Comparison of ENCODE assay signal across 25 cellular contexts in genomic region chr15:100924436-100924835, GRCh38. TPM values are rescaled to one million over a fixed set of nuclear protein-coding genes. Genes with fewer than 3 reads are reported as not detected.
DNase-seq lines count a peak whose midpoint lies in the region; FAIRE-seq and TF ChIP-seq lines count a peak whose summit lies in the region.
"Had no signal": no experiment of that assay in that cellular context is flagged by ENCODE, and none has a peak within 500 bp of the region (broad histone marks: within the 10 kb centered on the region; RNA-seq: fewer than 3 reads in every experiment).

No MANE protein-coding gene starts in this region.

- peaks cover 88% of the 10 kb centered on the region for H3K4me1 ChIP-seq in DOHH2 (ENCODE audit: control insufficient read depth, low read length)
- peaks cover 87% of the 10 kb centered on the region for H3K4me1 ChIP-seq in OCI-LY7 (ENCODE audit: insufficient read depth, low read length, poor library complexity, severe bottlenecking)
- no peaks in the 10 kb centered on the region for H3K4me1 ChIP-seq in kidney (ENCODE audit: control insufficient read depth in 1 of 2, insufficient read depth in 1 of 2, low read depth in 1 of 2, low read length in 2 of 2)
- H3K4me1 ChIP-seq: BE2C had no signal

- H2AFZ ChIP-seq in OCI-LY7 (ENCODE audit: low read length), result no peak overlapping the region

- TF ChIP-seq CTCF in DOHH2 (IDR thresholded peaks at IDR 0.05; ENCODE audit: low read depth, low read length, poor library complexity, severe bottlenecking) (no peak), OCI-LY7 (conservative IDR thresholded peaks at IDR 0.05; ENCODE audit: low read length) (no peak), osteocyte (IDR thresholded peaks at IDR 0.05) (no peak), kidney (IDR thresholded peaks at IDR 0.05; ENCODE audit: borderline replicate concordance, extremely low read depth, insufficient read depth) (no peak)

- H3K36me3 ChIP-seq in DOHH2 (ENCODE audit: control insufficient read depth, low read length) (peaks cover 92% of the 10 kb centered on the region), OCI-LY7 (ENCODE audit: insufficient read depth, low read length) (peaks cover 84% of the 10 kb centered on the region), kidney (ENCODE audit: control insufficient read depth in 1 of 2, insufficient read depth in 2 of 2, low read length in 2 of 2) (no peaks in the 10 kb centered on the region)
- H3K36me3 ChIP-seq: BE2C had no signal

- H3K36me3 Mint-ChIP-seq in osteocyte (ENCODE audit: unreplicated experiment), result peaks cover 9% of the 10 kb centered on the region
- no peaks in the 10 kb centered on the region for H3K36me3 Mint-ChIP-seq in activated T-helper 2 cell treated with anti-CD3 and anti-CD28 coated beads, Interferon-gamma antibody, Interleukin-2, Interleukin-4, amounts not matched to agents 10 μg/mL and 5 μg/mL and 100 μg/mL, durations not matched to agents 14 hours and 24 hours and 36 hours (ENCODE audit: low read depth)

- H3K4me1 Mint-ChIP-seq in osteocyte (ENCODE audit: unreplicated experiment), result peaks cover 8% of the 10 kb centered on the region
- peaks cover 12% of the 10 kb centered on the region for H3K4me1 Mint-ChIP-seq in activated T-helper 2 cell treated with anti-CD3 and anti-CD28 coated beads, Interferon-gamma antibody, Interleukin-2, Interleukin-4, amounts not matched to agents 10 μg/mL and 5 μg/mL and 100 μg/mL, durations not matched to agents 14 hours and 24 hours and 36 hours (ENCODE audit: low read depth)

- POLR2A ChIA-PET in OCI-LY7 (lab: Charles Lee), result interaction anchor here (1.0 to 2.5 kb wide), 2 partner anchors 9 to 19 kb away, joined by 4 to 11 read pairs; no protein-coding TSS in a partner anchor

- H3K4me3 Mint-ChIP-seq in osteocyte (ENCODE audit: unreplicated experiment), result no peak overlapping the region
- no peak overlapping the region for H3K4me3 Mint-ChIP-seq in activated T-helper 2 cell treated with anti-CD3 and anti-CD28 coated beads, Interferon-gamma antibody, Interleukin-2, Interleukin-4, amounts not matched to agents 10 μg/mL and 5 μg/mL and 100 μg/mL, durations not matched to agents 14 hours and 24 hours and 36 hours (ENCODE audit: low read depth)

- H3K4me3 ChIP-seq in DOHH2 (ENCODE audit: low read length) (peak overlapping the region; percentile 96), OCI-LY7 (ENCODE audit: low read depth, low read length, poor library complexity, severe bottlenecking) (peak overlapping the region; percentile 91), kidney (ENCODE audit: low read length in 2 of 2) (no peak overlapping the region)
- H3K4me3 ChIP-seq: MG63 had no signal

- H4K20me1 ChIP-seq in DOHH2 (ENCODE audit: control insufficient read depth, insufficient read depth, low read depth, low read length) (no peaks in the 10 kb centered on the region; the same call in 1 of the 2 replicates), OCI-LY7 (ENCODE audit: insufficient read depth, low read length) (no peaks in the 10 kb centered on the region)

- H3K27ac Mint-ChIP-seq in osteocyte (ENCODE audit: unreplicated experiment), result no peak overlapping the region
- H3K27ac Mint-ChIP-seq in activated T-helper 2 cell treated with anti-CD3 and anti-CD28 coated beads, Interferon-gamma antibody, Interleukin-2, Interleukin-4, amounts not matched to agents 10 μg/mL and 5 μg/mL and 100 μg/mL, durations not matched to agents 14 hours and 24 hours and 36 hours, result no peak overlapping the region

- intact Hi-C loops in OCI-LY7 (cut with micrococcal nuclease; ENCODE audit: unreplicated experiment) (no loop called here), kidney (cut with DNase I) (no loop called here)
- intact Hi-C loops in activated T-helper 2 cell treated with anti-CD3 and anti-CD28 coated beads, Interferon-gamma antibody, Interleukin-2, Interleukin-4, amounts not matched to agents 10 μg/mL and 5 μg/mL and 100 μg/mL, durations not matched to agents 14 hours and 24 hours and 36 hours (cut with micrococcal nuclease), result no loop called here

- no peaks in the 10 kb centered on the region for H3K27me3 ChIP-seq in DOHH2 (ENCODE audit: control insufficient read depth, low read length)
- H3K27me3 ChIP-seq: MG63 had no signal

- no peak overlapping the region for H3K9ac ChIP-seq in kidney (ENCODE audit: low read length in 2 of 2)

- CTCF ChIA-PET in OCI-LY7 (lab: Charles Lee; ENCODE audit: unreplicated experiment), result no interaction called here

- H3F3A ChIP-seq in DOHH2 (ENCODE audit: control insufficient read depth, insufficient read depth), result peaks cover 76% of the 10 kb centered on the region

- no peak for FAIRE-seq in kidney (lab: Jason Lieb, UNC)
- FAIRE-seq: H54, HTR-8/SVneo had no signal

- H3K4me2 ChIP-seq in DOHH2 (ENCODE audit: low read length), result peak overlapping the region; percentile 100
- peak overlapping the region; percentile 94 for H3K4me2 ChIP-seq in OCI-LY7 (ENCODE audit: low read length)

- H3K27me3 Mint-ChIP-seq in osteocyte (ENCODE audit: unreplicated experiment), result no peaks in the 10 kb centered on the region
- H3K27me3 Mint-ChIP-seq in activated T-helper 2 cell treated with anti-CD3 and anti-CD28 coated beads, Interferon-gamma antibody, Interleukin-2, Interleukin-4, amounts not matched to agents 10 μg/mL and 5 μg/mL and 100 μg/mL, durations not matched to agents 14 hours and 24 hours and 36 hours (ENCODE audit: low read depth), result peaks cover 37% of the 10 kb centered on the region

- no peak for DNase-seq in OCI-LY7 (ENCODE audit: low spot score)
- DNase-seq in ecto neural progenitor cell (ENCODE audit: low spot score), result peak; percentile 39
- DNase-seq in osteocyte (ENCODE audit: extremely low spot score, unreplicated experiment), result peak; percentile 66
- DNase-seq in activated T-cell treated with anti-CD3 and anti-CD28 coated beads for 4 hours, result no peak
- no peak for DNase-seq in activated CD4-positive, alpha-beta T cell treated with anti-CD3 and anti-CD28 coated beads for 4 hours
- DNase-seq in activated T-helper 2 cell treated with anti-CD3 and anti-CD28 coated beads, Interferon-gamma antibody, Interleukin-2, Interleukin-4, amounts not matched to agents 10 μg/mL and 5 μg/mL and 100 μg/mL, durations not matched to agents 14 hours and 24 hours and 36 hours (ENCODE audit: low spot score), result no peak
- no peak for DNase-seq in kidney
- DNase-seq: 8988T, ACHN, BE2C, Calu3, DMS79 treated with DMSO at 0.1 percent for 48 hours, KBM-7, MG63, NCI-H1105 treated with DMSO at 0.1 percent for 48 hours, NCI-H146, NCI-H2029, NCI-H446, NCI-H524 treated with DMSO at 0.1 percent for 48 hours, NCI-H774, SHP77 had no signal

- peak overlapping the region; percentile 92 for H3K27ac ChIP-seq in DOHH2 (ENCODE audit: low read depth, low read length)
- H3K27ac ChIP-seq in OCI-LY7 (ENCODE audit: low read depth, low read length, poor library complexity, severe bottlenecking), result peak overlapping the region; percentile 99
- no peak overlapping the region for H3K27ac ChIP-seq in kidney (ENCODE audit: low read depth in 2 of 2, low read length in 2 of 2)
- H3K27ac ChIP-seq: RWPE1 had no signal

- H3K9me2 ChIP-seq in DOHH2 (replicated peaks; ENCODE audit: control insufficient read depth, low read length), result no peaks in the 10 kb centered on the region
- H3K9me2 ChIP-seq in OCI-LY7 (ENCODE audit: insufficient read depth, low read length), result no peaks in the 10 kb centered on the region

- no TSS peak for BruUV-seq in OCI-LY7 (replicated peaks; lab: Mats Ljungman, UMichigan)

- H3K79me2 ChIP-seq in DOHH2 (ENCODE audit: control insufficient read depth, low read length), result peaks cover 92% of the 10 kb centered on the region
- peaks cover 89% of the 10 kb centered on the region for H3K79me2 ChIP-seq in OCI-LY7 (ENCODE audit: insufficient read depth, low read depth, low read length)

- H3K9me3 ChIP-seq in DOHH2 (ENCODE audit: control insufficient read depth, insufficient read depth, low read length), result no peaks in the 10 kb centered on the region
- peaks cover 3% of the 10 kb centered on the region; the same call in 1 of the 2 replicates for H3K9me3 ChIP-seq in OCI-LY7 (ENCODE audit: low read length)
- H3K9me3 ChIP-seq in kidney (ENCODE audit: control insufficient read depth in 1 of 2, low read length in 2 of 2), result no peaks in the 10 kb centered on the region
- H3K9me3 ChIP-seq: BE2C, MG63 had no signal

- no peaks in the 10 kb centered on the region for H3K9me3 Mint-ChIP-seq in osteocyte (ENCODE audit: unreplicated experiment)
- no peaks in the 10 kb centered on the region for H3K9me3 Mint-ChIP-seq in activated T-helper 2 cell treated with anti-CD3 and anti-CD28 coated beads, Interferon-gamma antibody, Interleukin-2, Interleukin-4, amounts not matched to agents 10 μg/mL and 5 μg/mL and 100 μg/mL, durations not matched to agents 14 hours and 24 hours and 36 hours

RNA-seq across cellular contexts. Expression of gene LRRK1, which starts 5.3 kb away (rescaled TPM):
- total RNA-seq in OCI-LY7 (2014; rRNA removed; shearing (Covaris generic)), result 74.2 and 92.3 TPM in 2 replicates
- total RNA-seq in OCI-LY7 (2022) (219 and 233 TPM in 2 replicates), osteocyte (10.8 and 16.3 TPM in 2 replicates), kidney (24.9 TPM)
- 2.1 and 2.4 TPM in 2 replicates for total RNA-seq in activated T-helper 2 cell treated with anti-CD3 and anti-CD28 coated beads, Interferon-gamma antibody, Interleukin-2, Interleukin-4, amounts not matched to agents 10 μg/mL and 5 μg/mL and 100 μg/mL, durations not matched to agents 14 hours and 24 hours and 36 hours
- 1.1 TPM for polyA plus RNA-seq in kidney (ENCODE audit: insufficient read depth, low read depth, low replicate concordance)

RNA-seq across cellular contexts. Expression of gene ALDH1A3, which starts 44.8 kb away (rescaled TPM):
- not detected in 2 replicates for total RNA-seq in OCI-LY7 (2014; rRNA removed; shearing (Covaris generic))
- total RNA-seq in OCI-LY7 (2022), result not detected in 2 replicates
- 0.30 and 0.57 TPM in 2 replicates for total RNA-seq in osteocyte
- not detected in 2 replicates for total RNA-seq in activated T-helper 2 cell treated with anti-CD3 and anti-CD28 coated beads, Interferon-gamma antibody, Interleukin-2, Interleukin-4, amounts not matched to agents 10 μg/mL and 5 μg/mL and 100 μg/mL, durations not matched to agents 14 hours and 24 hours and 36 hours
- 19.6 TPM for total RNA-seq in kidney
- 5.4 TPM for polyA plus RNA-seq in kidney (ENCODE audit: insufficient read depth, low read depth, low replicate concordance)

Comparison
In these comparisons a context has a peak if more than half of its experiments do, and no peak if none do; other contexts are left out.
1. H3K27ac ChIP-seq: peak in DOHH2 (single experiment) and OCI-LY7 (single experiment); none in kidney (0 of 2).
2. H3K4me3 ChIP-seq: peak in DOHH2 (single experiment) and OCI-LY7 (single experiment); none in kidney (0 of 2).
3. DNase-seq: peak in ecto neural progenitor cell (single experiment) and osteocyte (single experiment); none in OCI-LY7 (single experiment), activated T-cell treated with anti-CD3 and anti-CD28 coated beads for 4 hours (single experiment), activated CD4-positive, alpha-beta T cell treated with anti-CD3 and anti-CD28 coated beads for 4 hours (0 of 2), activated T-helper 2 cell treated with anti-CD3 and anti-CD28 coated beads, Interferon-gamma antibody, Interleukin-2, Interleukin-4, amounts not matched to agents 10 μg/mL and 5 μg/mL and 100 μg/mL, durations not matched to agents 14 hours and 24 hours and 36 hours (single experiment) and kidney (single experiment).
4. RNA of gene ALDH1A3, which starts 44.8 kb away (total RNA-seq): 19.6 TPM in kidney (single experiment); 0.30 to 0.57 TPM in osteocyte, not detected in OCI-LY7 and not detected in activated T-helper 2 cell treated with anti-CD3 and anti-CD28 coated beads, Interferon-gamma antibody, Interleukin-2, Interleukin-4, amounts not matched to agents 10 μg/mL and 5 μg/mL and 100 μg/mL, durations not matched to agents 14 hours and 24 hours and 36 hours; every median in the first group is over 10 times any median in the second.